In the genomic region with DNA sequence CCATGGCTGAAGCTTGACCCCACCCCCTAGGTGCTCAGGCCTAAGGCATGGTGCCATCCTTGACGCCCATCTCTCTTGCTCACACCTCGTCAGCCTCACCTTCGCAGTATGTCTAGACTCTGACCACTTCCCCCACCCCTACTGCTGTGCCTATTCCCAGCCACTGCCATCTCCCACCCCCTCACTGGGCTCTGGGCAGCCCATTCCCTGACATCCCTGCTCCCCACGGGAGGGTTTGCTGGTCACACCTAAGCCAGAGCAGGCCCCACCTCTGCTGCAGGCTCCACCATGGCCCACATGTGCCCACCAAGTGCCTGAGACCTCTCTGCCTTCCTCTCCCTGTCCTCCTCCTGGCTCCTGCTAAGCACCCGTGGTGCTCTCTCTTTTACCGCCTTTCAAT, we compare ENCODE assay signal across 25 cellular contexts. TPM values are rescaled to one million over a fixed set of nuclear protein-coding genes. Genes with fewer than 3 reads are reported as not detected.
DNase-seq lines count a peak whose midpoint lies in the region; ATAC-seq and TF ChIP-seq lines count a peak whose summit lies in the region.
"Had no signal": no experiment of that assay in that cellular context is flagged by ENCODE, and none has a peak within 500 bp of the region (broad histone marks: within the 10 kb centered on the region; RNA-seq: fewer than 3 reads in every experiment).

No MANE protein-coding gene starts in this region.

- no peak overlapping the region for H3K14ac ChIP-seq in neuronal stem cell (ENCODE audit: low read length)

- TF ChIP-seq EP300 in stomach (IDR thresholded peaks at IDR 0.05), result no peak

- no peak overlapping the region for H2BK5ac ChIP-seq in neuronal stem cell (ENCODE audit: low read length)

- no peak overlapping the region for H2BK120ac ChIP-seq in neuronal stem cell (ENCODE audit: low read depth, low read length)

- H3K4ac ChIP-seq in neuronal stem cell (ENCODE audit: low read length), result no peak overlapping the region

- H3K18ac ChIP-seq in neuronal stem cell (ENCODE audit: low read length), result no peak overlapping the region

- H3K36me3 ChIP-seq in neuronal stem cell (replicated peaks in 1 of 2; ENCODE audit: control insufficient read depth in 2 of 2, insufficient read depth in 2 of 2, low read length in 2 of 2) (no peaks in the 10 kb centered on the region), stomach (no peaks in the 10 kb centered on the region)
- H3K36me3 ChIP-seq: BLaER1 treated with 17β-estradiol and CSF1 and Interleukin-3, amounts not matched to agents 10 nM and 100 nM had no signal

- H4K91ac ChIP-seq in neuronal stem cell (ENCODE audit: low read depth, low read length, poor library complexity), result no peak overlapping the region

- no peaks in the 10 kb centered on the region for H3K27me3 ChIP-seq in neuronal stem cell (ENCODE audit: control insufficient read depth in 3 of 3, insufficient read depth in 3 of 3, low read depth in 1 of 3, low read length in 3 of 3)
- no peaks in the 10 kb centered on the region for H3K27me3 ChIP-seq in stomach
- H3K27me3 ChIP-seq: BLaER1 treated with 17β-estradiol and CSF1 and Interleukin-3, amounts not matched to agents 10 nM and 100 nM had no signal

- H2AFZ ChIP-seq in neuronal stem cell (ENCODE audit: low read length), result no peak overlapping the region

- ATAC-seq in left cardiac atrium (no peak), HG03565 (IDR thresholded peaks at IDR 0.05; ENCODE audit: unreplicated experiment) (no peak)
- ATAC-seq: CD8-positive, alpha-beta T cell; GM12878 had no signal

- H3K9me3 ChIP-seq in neuronal stem cell (replicated peaks in 1 of 2; ENCODE audit: control insufficient read depth in 2 of 2, insufficient read depth in 1 of 2, low read depth in 1 of 2, low read length in 2 of 2) (peaks cover 0 to 3% of the 10 kb centered on the region in 2 donors), stomach (no peaks in the 10 kb centered on the region)
- H3K9me3 ChIP-seq: Caco-2 had no signal

- no peak overlapping the region for H2AK5ac ChIP-seq in neuronal stem cell (ENCODE audit: low read depth, low read length)

- no peak overlapping the region for H3K9ac ChIP-seq in neuronal stem cell (ENCODE audit: low read depth, low read length, poor library complexity)
- H3K9ac ChIP-seq: BLaER1 treated with 17β-estradiol and CSF1 and Interleukin-3, amounts not matched to agents 10 nM and 100 nM had no signal

- H3K4me1 ChIP-seq in neuronal stem cell (ENCODE audit: control insufficient read depth in 2 of 2, insufficient read depth in 1 of 2, low read depth in 1 of 2, low read length in 2 of 2) (peaks cover 0 to 2% of the 10 kb centered on the region in 2 donors), stomach (peaks cover 0 to 17% (median 10%) of the 10 kb centered on the region in 4 donors)
- H3K4me1 ChIP-seq: BLaER1 treated with 17β-estradiol and CSF1 and Interleukin-3, amounts not matched to agents 10 nM and 100 nM had no signal

- H2BK12ac ChIP-seq in neuronal stem cell (ENCODE audit: low read length), result no peak overlapping the region

- TF ChIP-seq CTCF in stomach (IDR thresholded peaks at IDR 0.05), result no peak

- H2BK15ac ChIP-seq in neuronal stem cell (ENCODE audit: low read length), result peak overlapping the region; percentile 46

- WGBS in neuronal stem cell (ENCODE audit: extremely low coverage in 2 of 2, insufficient read length in 2 of 2, insufficient replicate concordance in 1 of 2), 2 donors, result no CpG with 5 or more reads among the region's 6 CpGs
- WGBS in stomach, 5 donors, result 85 to 93% (median 88%) methylated on average over 6 of the region's 6 CpGs

- DNase-seq in islet precursor cell (peak; percentile 30), neuronal stem cell (ENCODE audit: low spot score) (no peak), stomach (peak; percentile 14), left cardiac atrium (no peak), DMS153 (lab: John Stamatoyannopoulos, UW) (no peak)
- DNase-seq: 8988T; ACHN; Caco-2; Calu3; CD4-positive, alpha-beta T cell; CD8-positive, alpha-beta T cell; DMS53; DMS79; DND-41; EL; GDM1 had no signal

- H3K27ac ChIP-seq in neuronal stem cell (replicated peaks; ENCODE audit: low read length), result no peak overlapping the region
- H3K27ac ChIP-seq in stomach, result no peak overlapping the region
- H3K27ac ChIP-seq: BLaER1 treated with 17β-estradiol and CSF1 and Interleukin-3, amounts not matched to agents 10 nM and 100 nM; C4-2B had no signal

- intact Hi-C loops in stomach (cut with DNase I; ENCODE audit: low total_unique reads) (no loop called here), left cardiac atrium (cut with DNase I) (no loop called here)

- H3K4me2 ChIP-seq in neuronal stem cell (ENCODE audit: insufficient read depth, low read length, poor library complexity, severe bottlenecking), result no peak overlapping the region
- H3K4me2 ChIP-seq: BLaER1 treated with 17β-estradiol and CSF1 and Interleukin-3, amounts not matched to agents 10 nM and 100 nM had no signal

- no peak overlapping the region for H3K23ac ChIP-seq in neuronal stem cell (ENCODE audit: low read depth, low read length, poor library complexity)

- H3K4me3 ChIP-seq in neuronal stem cell (ENCODE audit: low read length in 2 of 2), result no peak overlapping the region
- H3K4me3 ChIP-seq in stomach, result no peak overlapping the region
- H3K4me3 ChIP-seq: BLaER1 treated with 17β-estradiol and CSF1 and Interleukin-3, amounts not matched to agents 10 nM and 100 nM; GM12878 had no signal

- H3K79me1 ChIP-seq in neuronal stem cell (ENCODE audit: low read depth, low read length), result no peaks in the 10 kb centered on the region

- no peak for TF ChIP-seq POLR2A in stomach (IDR thresholded peaks at IDR 0.05)

- no peak overlapping the region for H4K8ac ChIP-seq in neuronal stem cell (ENCODE audit: low read depth, low read length)

RNA-seq across cellular contexts. Expression of a gene that starts 47.7 kb away (rescaled TPM):
- not detected for polyA plus RNA-seq in neuronal stem cell (2013, experiment 1 of 2)
- polyA plus RNA-seq in neuronal stem cell (2013, experiment 2 of 2), result not detected
- not detected for total RNA-seq in stomach
- not detected for polyA plus RNA-seq in stomach
- total RNA-seq in left cardiac atrium, result not detected
- total RNA-seq: A673; Caco-2; Calu3; CD4-positive, alpha-beta T cell; CD8-positive, alpha-beta T cell; Daoy; G401; GM12878 had no signal
- polyA plus RNA-seq: AG04450, BJ, GM12878 had no signal

Comparison
In these comparisons a context has a peak if more than half of its experiments do, and no peak if none do; other contexts are left out.
1. DNase-seq: peak in islet precursor cell (single experiment) and stomach (single experiment); none in neuronal stem cell (single experiment), left cardiac atrium (single experiment) and DMS153 (single experiment).